In the genomic region with DNA sequence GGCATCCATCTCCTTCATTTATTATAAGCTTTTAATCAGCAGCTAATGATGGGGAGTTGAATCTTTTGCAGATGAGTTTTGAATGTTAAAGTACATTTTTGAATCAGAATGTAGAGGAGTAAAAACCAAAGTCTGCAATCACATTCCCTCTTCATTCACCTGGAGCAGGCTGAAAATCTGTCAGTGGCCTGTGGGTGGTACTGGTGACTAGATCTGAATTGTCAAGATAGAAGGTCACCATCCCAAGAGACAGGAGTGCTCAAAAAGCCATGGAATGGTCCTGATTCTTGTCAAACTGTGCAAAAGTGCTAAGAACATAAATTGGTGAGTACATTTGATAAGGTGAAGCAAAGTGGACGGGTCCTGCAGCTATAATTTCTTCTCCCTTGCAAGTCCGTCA, we compare ENCODE assay signal across 20 cellular contexts.
"Had no signal": no experiment of that assay in that cellular context is flagged by ENCODE, and none has a peak within 500 bp of the region (broad histone marks: within the 10 kb centered on the region; RNA-seq: fewer than 3 reads in every experiment).

No MANE protein-coding gene starts in this region.

- H3K4me1 Mint-ChIP-seq: stimulated activated memory B cell treated with anti-CD40 and anti-IgM and Interleukin-4, amounts not matched to agents 10 μg/mL and 1 μg/mL and 100 μg/mL, for 72 hours had no signal

- H3K36me3 Mint-ChIP-seq: brain; stimulated activated memory B cell treated with anti-CD40 and anti-IgM and Interleukin-4, amounts not matched to agents 10 μg/mL and 1 μg/mL and 100 μg/mL, for 72 hours had no signal

- DNase-seq: activated gamma-delta T cell treated with Interleukin-2 at 50 U/mL for 16 hours; activated T-cell treated with anti-CD3 and anti-CD28 coated beads, Interleukin-2, amount 50 U/mL, for 1 hour; aorta; effector memory CD4-positive, alpha-beta T cell; glutamatergic neuron; left ventricle myocardium superior; occipital lobe; posterior cingulate gyrus; sigmoid colon; stimulated activated CD4-positive, alpha-beta T cell treated with anti-CD3 and anti-CD28 coated beads, Interleukin-15, amount 100 ng/mL, for 24 hours; stomach had no signal

- ATAC-seq: left ventricle myocardium superior; stimulated activated memory B cell treated with anti-CD40 and anti-IgM and Interleukin-4, amounts not matched to agents 10 μg/mL and 1 μg/mL and 100 μg/mL, for 72 hours had no signal

- H3K27ac ChIP-seq: esophagus muscularis mucosa, hepatocyte, sigmoid colon, stomach, suprapubic skin had no signal

- H3K9me3 ChIP-seq: esophagus muscularis mucosa, sigmoid colon, stomach, suprapubic skin, tibial nerve had no signal

- H3K36me3 ChIP-seq: esophagus muscularis mucosa, sigmoid colon, stomach, suprapubic skin, tibial nerve had no signal

- H3K27me3 ChIP-seq: esophagus muscularis mucosa, hepatocyte, sigmoid colon, stomach, suprapubic skin, tibial nerve had no signal

- H3K9me3 Mint-ChIP-seq: activated naive CD4-positive, alpha-beta T cell treated with anti-CD3 and anti-CD28 coated beads, Interleukin-2, amount 50 U/mL, for 24 hours had no signal

- H3K4me1 ChIP-seq: sigmoid colon, stomach, suprapubic skin had no signal

- H3K4me3 ChIP-seq: esophagus muscularis mucosa, hepatocyte, sigmoid colon, smooth muscle cell, stomach, suprapubic skin, tibial nerve had no signal

- H3K27ac Mint-ChIP-seq: activated naive CD4-positive, alpha-beta T cell treated with anti-CD3 and anti-CD28 coated beads, Interleukin-2, amount 50 U/mL, for 24 hours; brain; stimulated activated memory B cell treated with anti-CD40 and anti-IgM and Interleukin-4, amounts not matched to agents 10 μg/mL and 1 μg/mL and 100 μg/mL, for 72 hours had no signal

- H3K4me3 Mint-ChIP-seq: activated naive CD4-positive, alpha-beta T cell treated with anti-CD3 and anti-CD28 coated beads, Interleukin-2, amount 50 U/mL, for 24 hours; brain; neural crest cell; stimulated activated memory B cell treated with anti-CD40 and anti-IgM and Interleukin-4, amounts not matched to agents 10 μg/mL and 1 μg/mL and 100 μg/mL, for 72 hours had no signal

- H3K27me3 Mint-ChIP-seq: brain; stimulated activated memory B cell treated with anti-CD40 and anti-IgM and Interleukin-4, amounts not matched to agents 10 μg/mL and 1 μg/mL and 100 μg/mL, for 72 hours had no signal
